12 cellular contexts compared by ENCODE assay signal in genomic region chr1:226875641-226876295, GRCh38. TPM values are rescaled to one million over a fixed set of nuclear protein-coding genes. Genes with fewer than 3 reads are reported as not detected.
DNase-seq lines count a peak whose midpoint lies in the region; ATAC-seq and TF ChIP-seq lines count a peak whose summit lies in the region.
"Had no signal": no experiment of that assay in that cellular context is flagged by ENCODE, and none has a peak within 500 bp of the region (broad histone marks: within the 10 kb centered on the region; RNA-seq: fewer than 3 reads in every experiment).

No MANE protein-coding gene starts in this region.

- ATAC-seq in activated T-helper 17 cell treated with anti-CD3 and anti-CD28 coated beads, Interleukin-2, amount 50 U/mL, for 72 hours (replicated peaks), result peak; percentile 51
- ATAC-seq in HG03469 (IDR thresholded peaks at IDR 0.05; ENCODE audit: unreplicated experiment) (no peak), HG03565 (IDR thresholded peaks at IDR 0.05; ENCODE audit: unreplicated experiment) (no peak)
- no peak for ATAC-seq in CD4-positive, alpha-beta T cell (ENCODE audit: poor library complexity)

- no peaks in the 10 kb centered on the region for H3K9me3 ChIP-seq in BLaER1 treated with 17β-estradiol and CSF1 and Interleukin-3, amounts not matched to agents 10 nM and 100 nM (replicated peaks in 1 of 11)
- H3K9me3 ChIP-seq in HEK293 (ENCODE audit: control insufficient read depth, insufficient read depth, low read depth, low read length), result no peaks in the 10 kb centered on the region
- no peaks in the 10 kb centered on the region for H3K9me3 ChIP-seq in CD4-positive, alpha-beta T cell (ENCODE audit: control insufficient read depth, low read length)
- H3K9me3 ChIP-seq: thyroid gland had no signal

- peaks cover 0 to 8% (median 0%) of the 10 kb centered on the region in 11 experiments; a peak in 3 of 22 replicates for H4K20me1 ChIP-seq in BLaER1 treated with 17β-estradiol and CSF1 and Interleukin-3, amounts not matched to agents 10 nM and 100 nM

- TF ChIP-seq CTCF in HEK293 (tag by site-specific recombination; IDR thresholded peaks at IDR 0.05), result no peak
- TF ChIP-seq CTCF in CD4-positive, alpha-beta T cell (IDR thresholded peaks at IDR 0.05), result no peak

- H3K4me1 Mint-ChIP-seq in activated T-helper 17 cell treated with anti-CD3 and anti-CD28 coated beads, Interleukin-2, amount 50 U/mL, for 72 hours, result peaks cover 4% of the 10 kb centered on the region
- peaks cover 5% of the 10 kb centered on the region for H3K4me1 Mint-ChIP-seq in CD4-positive, alpha-beta T cell (ENCODE audit: low read depth)

- POLR2A ChIA-PET in HEK293 (lab: Yijun Ruan, JAX), result interaction anchor here (0.5 to 1.3 kb wide), 5 partner anchors 10 to 468 kb away, joined by 3 to 5 read pairs (median 3); partner anchors contain the start of gene COQ8A
- POLR2A ChIA-PET in CD4-positive, alpha-beta T cell (lab: Charles Lee), result no interaction called here

- peaks cover 14 to 20% (median 19%) of the 10 kb centered on the region in 11 experiments for H3K27me3 ChIP-seq in BLaER1 treated with 17β-estradiol and CSF1 and Interleukin-3, amounts not matched to agents 10 nM and 100 nM
- peaks cover 5% of the 10 kb centered on the region for H3K27me3 ChIP-seq in CD4-positive, alpha-beta T cell (ENCODE audit: control insufficient read depth, insufficient read depth, low read length)
- H3K27me3 ChIP-seq: thyroid gland had no signal

- no peak overlapping the region for H3K4me3 Mint-ChIP-seq in activated T-helper 17 cell treated with anti-CD3 and anti-CD28 coated beads, Interleukin-2, amount 50 U/mL, for 72 hours
- no peak overlapping the region for H3K4me3 Mint-ChIP-seq in CD4-positive, alpha-beta T cell
- H3K4me3 Mint-ChIP-seq: activated naive CD8-positive, alpha-beta T cell treated with anti-CD3 and anti-CD28 coated beads for 36 hours; CD8-positive, alpha-beta memory T cell had no signal

- intact Hi-C loops in CD4-positive, alpha-beta T cell (cut with DNase I, micrococcal nuclease), result no loop called here

- CTCF ChIA-PET in HEK293 (lab: Yijun Ruan, JAX), result interaction anchor here (0.5 to 1.2 kb wide), 5 partner anchors 12 to 459 kb away, joined by 3 to 5 read pairs (median 3); no protein-coding TSS in a partner anchor
- CTCF ChIA-PET in CD4-positive, alpha-beta T cell (lab: Charles Lee), result no interaction called here

- H3K27ac Mint-ChIP-seq in activated T-helper 17 cell treated with anti-CD3 and anti-CD28 coated beads, Interleukin-2, amount 50 U/mL, for 72 hours, result no peak overlapping the region
- H3K27ac Mint-ChIP-seq in CD4-positive, alpha-beta T cell, result no peak overlapping the region
- H3K27ac Mint-ChIP-seq: activated naive CD8-positive, alpha-beta T cell treated with anti-CD3 and anti-CD28 coated beads for 36 hours had no signal

- no peak overlapping the region for H3K9ac ChIP-seq in BLaER1 treated with 17β-estradiol and CSF1 and Interleukin-3, amounts not matched to agents 10 nM and 100 nM

- H3K4me3 ChIP-seq in BLaER1 treated with 17β-estradiol and CSF1 and Interleukin-3, amounts not matched to agents 10 nM and 100 nM, result no peak overlapping the region
- no peak overlapping the region for H3K4me3 ChIP-seq in HEK293 (ENCODE audit: low read depth, low read length)
- H3K4me3 ChIP-seq: thyroid gland had no signal

- H3K4me2 ChIP-seq in BLaER1 treated with 17β-estradiol and CSF1 and Interleukin-3, amounts not matched to agents 10 nM and 100 nM, result peak overlapping the region in 7 of 11 experiments; percentile 11 to 62 (median 47); a peak in 8 of 22 replicates

- H3K4me1 ChIP-seq in BLaER1 treated with 17β-estradiol and CSF1 and Interleukin-3, amounts not matched to agents 10 nM and 100 nM, result peaks cover 20 to 37% (median 34%) of the 10 kb centered on the region in 10 experiments
- peaks cover 15% of the 10 kb centered on the region for H3K4me1 ChIP-seq in HEK293 (ENCODE audit: control insufficient read depth, insufficient read depth, low read length)

- peak; percentile 74 for DNase-seq in kidney tubule cell (ENCODE audit: low spot score)
- DNase-seq in CD4-positive, alpha-beta T cell, result no peak
- no peak for DNase-seq in hippocampal formation (lab: John Stamatoyannopoulos, UW)
- DNase-seq: activated naive CD8-positive, alpha-beta T cell treated with anti-CD3 and anti-CD28 coated beads for 36 hours; CD8-positive, alpha-beta memory T cell; stimulated activated CD4-positive, alpha-beta T cell treated with anti-CD3 and anti-CD28 coated beads, Interleukin-2, amount 100 ng/mL, for 24 hours had no signal

- H3K36me3 ChIP-seq in BLaER1 treated with 17β-estradiol and CSF1 and Interleukin-3, amounts not matched to agents 10 nM and 100 nM, result peaks cover 0 to 30% (median 0%) of the 10 kb centered on the region in 11 experiments; a peak in 2 of 22 replicates
- H3K36me3 ChIP-seq in HEK293 (ENCODE audit: control insufficient read depth in 2 of 2, insufficient read depth in 1 of 2, low read length in 2 of 2), result peaks cover 6 to 45% of the 10 kb centered on the region in 2 experiments; a peak in 2 of 3 replicates
- H3K36me3 ChIP-seq: thyroid gland had no signal

- H3K36me3 Mint-ChIP-seq in activated T-helper 17 cell treated with anti-CD3 and anti-CD28 coated beads, Interleukin-2, amount 50 U/mL, for 72 hours (ENCODE audit: low read depth), result no peaks in the 10 kb centered on the region
- H3K36me3 Mint-ChIP-seq in CD4-positive, alpha-beta T cell (ENCODE audit: low read depth), result no peaks in the 10 kb centered on the region
- H3K36me3 Mint-ChIP-seq: activated naive CD8-positive, alpha-beta T cell treated with anti-CD3 and anti-CD28 coated beads for 36 hours had no signal

- H3K9me3 Mint-ChIP-seq in activated T-helper 17 cell treated with anti-CD3 and anti-CD28 coated beads, Interleukin-2, amount 50 U/mL, for 72 hours, result no peaks in the 10 kb centered on the region
- no peaks in the 10 kb centered on the region for H3K9me3 Mint-ChIP-seq in CD4-positive, alpha-beta T cell
- H3K9me3 Mint-ChIP-seq: activated naive CD8-positive, alpha-beta T cell treated with anti-CD3 and anti-CD28 coated beads for 36 hours; CD8-positive, alpha-beta memory T cell had no signal

- no peak overlapping the region for H3K27ac ChIP-seq in BLaER1 treated with 17β-estradiol and CSF1 and Interleukin-3, amounts not matched to agents 10 nM and 100 nM
- H3K27ac ChIP-seq in HEK293 (ENCODE audit: extremely low read depth, low read depth, low read length), result no peak overlapping the region
- H3K27ac ChIP-seq in CD4-positive, alpha-beta T cell (ENCODE audit: low read depth, low read length), result no peak overlapping the region
- H3K27ac ChIP-seq: thyroid gland had no signal

- no peaks in the 10 kb centered on the region for H3K27me3 Mint-ChIP-seq in activated T-helper 17 cell treated with anti-CD3 and anti-CD28 coated beads, Interleukin-2, amount 50 U/mL, for 72 hours
- H3K27me3 Mint-ChIP-seq in CD4-positive, alpha-beta T cell, result peaks cover 19% of the 10 kb centered on the region

TF ChIP-seq in HEK293, 187 proteins besides CTCF, POLR2A, EP300 and RAD21 (continues in another document):
- TF ChIP-seq ZNF223 (tag by site-specific recombination; IDR thresholded peaks at IDR 0.05) (no peak), ZNF654 (tag by site-specific recombination; IDR thresholded peaks at IDR 0.05; ENCODE audit: low read depth) (no peak), ZNF600 (tag by site-specific recombination; IDR thresholded peaks at IDR 0.05) (peak; percentile 81), ZNF785 (tag by site-specific recombination; IDR thresholded peaks at IDR 0.05) (no peak), ZSCAN4 (tag by site-specific recombination; IDR thresholded peaks at IDR 0.05) (no peak), HOXA7 (CRISPR knock-in tag; IDR thresholded peaks at IDR 0.05; ENCODE audit: borderline replicate concordance) (no peak), ZNF544 (tag by site-specific recombination; IDR thresholded peaks at IDR 0.05) (no peak), ZNF514 (tag by site-specific recombination; IDR thresholded peaks at IDR 0.05) (no peak), ZNF266 (tag by site-specific recombination; IDR thresholded peaks at IDR 0.05; ENCODE audit: low read depth) (no peak), IKZF3 (tag by site-specific recombination; IDR thresholded peaks at IDR 0.05) (no peak), ZNF558 (tag by site-specific recombination; IDR thresholded peaks at IDR 0.05) (no peak), ZNF549 (tag by site-specific recombination; IDR thresholded peaks at IDR 0.05) (no peak), ZNF121 (tag by site-specific recombination; IDR thresholded peaks at IDR 0.05) (no peak), ZXDB (tag by site-specific recombination; IDR thresholded peaks at IDR 0.05) (no peak), ZNF426 (tag by site-specific recombination; IDR thresholded peaks at IDR 0.05) (no peak)

RNA-seq across cellular contexts. Expression of gene PSEN2, which starts 5.4 kb away (rescaled TPM):
- 10 to 100 TPM in 1 of 2 donors, 1 to 10 TPM in 1; 8.2 to 11.0 TPM for total RNA-seq in activated T-helper 17 cell treated with anti-CD3 and anti-CD28 coated beads, Interleukin-2, amount 50 U/mL, for 72 hours
- 1 to 10 TPM in 1 of 2 experiments, under 1 TPM in 1; 0.81 to 1.2 TPM for total RNA-seq in CD4-positive, alpha-beta T cell

Comparison
In these comparisons a context has a peak if more than half of its experiments do, and no peak if none do; other contexts are left out.
1. RNA of gene PSEN2, which starts 5.4 kb away (total RNA-seq): 8.2 to 11.0 TPM in activated T-helper 17 cell treated with anti-CD3 and anti-CD28 coated beads, Interleukin-2, amount 50 U/mL, for 72 hours; 0.81 to 1.2 TPM in CD4-positive, alpha-beta T cell; every median in the first group is over 4 times any median in the second.